ENCODE assay signal across 8 cellular contexts in genomic region chr2:99141110-99142108, GRCh38. TPM values are rescaled to one million over a fixed set of nuclear protein-coding genes. Genes with fewer than 3 reads are reported as not detected.
DNase-seq lines count a peak whose midpoint lies in the region; ATAC-seq and TF ChIP-seq lines count a peak whose summit lies in the region.

C2orf15 (plus strand) TSS chr2:99141707; CDS start chr2:99150559, 8,852 bp downstream.

- H3K27me3 ChIP-seq in left ventricle myocardium inferior (ENCODE audit: low read depth) (no peaks in the 10 kb centered on the region), upper lobe of right lung (no peaks in the 10 kb centered on the region)

- peak within 1 kb of the TSS; percentile 79 for H3K27ac ChIP-seq in left ventricle myocardium inferior (replicated peaks)
- H3K27ac ChIP-seq in upper lobe of right lung = peak within 1 kb of the TSS; percentile 83

- peak within 1 kb of the TSS; percentile 87 to 95 (median 94) for H3K4me3 Mint-ChIP-seq in T-cell

- peaks cover 13% of the 10 kb centered on the region for H3K36me3 Mint-ChIP-seq in T-cell

- peak within 1 kb of the TSS; percentile 95 to 97 for H3K27ac Mint-ChIP-seq in T-cell

- H3K4me1 Mint-ChIP-seq in T-cell = peaks cover 10 to 24% (median 19%) of the 10 kb centered on the region in 3 donors

- H3K4me3 ChIP-seq in left ventricle myocardium inferior (peak within 1 kb of the TSS; percentile 100), upper lobe of right lung (peak within 1 kb of the TSS; percentile 79)

- H3K9me3 Mint-ChIP-seq in T-cell = no peaks in the 10 kb centered on the region

- intact Hi-C loops in left ventricle myocardium inferior (cut with micrococcal nuclease) = no loop called here
- intact Hi-C loops in posterior vena cava (cut with DNase I) = no loop called here
- intact Hi-C loops in upper lobe of right lung (cut with DNase I) = no loop called here

- ATAC-seq in GM18499 (IDR thresholded peaks at IDR 0.05; ENCODE audit: insufficient read depth, unreplicated experiment) (peak; percentile 66), HG02885 (IDR thresholded peaks at IDR 0.05; ENCODE audit: poor library complexity, unreplicated experiment) (peak; percentile 90), T-cell (replicated peaks in 1 of 4) (peak; percentile 88 to 92 (median 89)), upper lobe of right lung (peak; percentile 98)

- H3K4me1 ChIP-seq in left ventricle myocardium inferior (peaks cover 27% of the 10 kb centered on the region), upper lobe of right lung (peaks cover 16% of the 10 kb centered on the region)

- H3K36me3 ChIP-seq in left ventricle myocardium inferior = no peaks in the 10 kb centered on the region
- no peaks in the 10 kb centered on the region for H3K36me3 ChIP-seq in upper lobe of right lung

- H3K27me3 Mint-ChIP-seq in T-cell = no peaks in the 10 kb centered on the region

- no peak for TF ChIP-seq CTCF in left ventricle myocardium inferior (IDR thresholded peaks at IDR 0.05; ENCODE audit: borderline replicate concordance)
- TF ChIP-seq CTCF in upper lobe of right lung (IDR thresholded peaks at IDR 0.05) = no peak

- peak; percentile 96 for DNase-seq in NCI-H146 treated with DMSO at 0.1 percent for 48 hours (lab: John Stamatoyannopoulos, UW; ENCODE audit: unreplicated experiment)
- peak; percentile 90 to 98 (median 94) for DNase-seq in T-cell
- peak; percentile 71 for DNase-seq in amniotic stem cell (lab: John Stamatoyannopoulos, UW)
- peak; percentile 91 for DNase-seq in left ventricle myocardium inferior
- DNase-seq in posterior vena cava (ENCODE audit: low spot score) = peak; percentile 96
- DNase-seq in upper lobe of right lung = peak; percentile 98

- CTCF ChIA-PET in T-cell (lab: Charles Lee) = interaction anchor here in 1 of 2 donors (0.5 to 2.3 kb wide), 7 partner anchors 14 to 1436 kb away, joined by 3 to 13 read pairs (median 4); partner anchors contain the start of genes EIF5B, LIPT1, MITD1 and MRPL30

- H3K9me3 ChIP-seq in left ventricle myocardium inferior (replicated peaks) (no peaks in the 10 kb centered on the region), upper lobe of right lung (no peaks in the 10 kb centered on the region)

- POLR2A ChIA-PET in T-cell (lab: Charles Lee) = interaction anchor here (0.6 to 1.4 kb wide), 9 partner anchors 9 to 349 kb away, joined by 3 to 14 read pairs (median 3); partner anchors contain the start of gene REV1 (in 1 of the 2)

RNA-seq across cellular contexts. Expression of gene C2orf15, which starts in this region (rescaled TPM):
- total RNA-seq in T-cell = 1 to 10 TPM; 2.1 to 3.1 (median 2.3) TPM
- not detected for total RNA-seq in left ventricle myocardium inferior
- total RNA-seq in posterior vena cava = under 1 TPM in 1 of 2 donors, not detected in 1; 0.33 TPM
- total RNA-seq in upper lobe of right lung = 1.1 TPM

Comparison
In these comparisons a context has a peak if more than half of its experiments do, and no peak if none do; other contexts are left out.
1. Peak in every context shown above with its lines: DNase-seq, ATAC-seq, H3K4me3 ChIP-seq and H3K27ac ChIP-seq.
2. Peak in DNase-seq, H3K4me3 ChIP-seq and H3K27ac ChIP-seq in left ventricle myocardium inferior; RNA of the gene not detected or under 1 TPM.
3. Peak in DNase-seq in posterior vena cava; RNA of the gene not detected or under 1 TPM.